Comparison of ENCODE assay signal across 2 cellular contexts in the genomic region with DNA sequence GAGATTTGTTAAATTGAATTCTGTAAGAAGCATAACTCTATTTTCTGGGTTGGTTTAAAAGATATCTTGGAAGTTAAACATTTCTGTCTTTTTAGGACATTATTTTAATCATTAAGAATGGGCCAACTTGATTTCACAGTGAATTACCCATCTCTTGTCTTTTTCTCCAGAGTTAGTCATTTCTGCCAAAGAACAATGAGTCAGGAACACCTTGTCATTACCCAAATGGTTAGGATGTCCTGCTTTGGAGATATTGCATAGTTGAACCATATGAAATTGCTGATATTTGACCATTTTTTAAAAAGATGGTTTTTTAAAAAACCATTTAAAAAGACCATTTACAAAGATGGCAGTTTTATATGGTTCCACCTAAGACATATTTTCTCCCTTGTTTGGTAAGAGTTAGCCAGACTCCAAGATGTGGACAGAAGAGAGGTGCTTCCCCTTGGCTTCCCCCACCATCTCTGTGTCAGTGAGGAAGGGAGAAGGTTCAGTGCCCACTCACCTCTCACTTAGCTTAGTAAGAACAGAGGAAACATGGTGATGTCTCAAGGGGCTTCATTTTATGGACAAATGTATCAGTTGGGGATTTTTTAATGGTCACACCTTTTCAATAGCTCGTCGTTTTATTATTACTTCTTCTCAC.
TF ChIP-seq lines count a peak whose summit lies in the region.

No MANE protein-coding gene starts in this region.

TF ChIP-seq in IMR-90, 13 proteins besides CTCF, POLR2A, EP300 and RAD21:
- TF ChIP-seq MAFK (IDR thresholded peaks at IDR 0.05; ENCODE audit: low read depth, low read length) (no peak), RCOR1 (IDR thresholded peaks at IDR 0.05; ENCODE audit: insufficient replicate concordance, low read length) (no peak), SMC3 (IDR thresholded peaks at IDR 0.05; ENCODE audit: low read depth, low read length) (no peak), BHLHE40 (IDR thresholded peaks at IDR 0.05; ENCODE audit: low read depth, low read length) (no peak), CEBPB (IDR thresholded peaks at IDR 0.05; ENCODE audit: low read depth, low read length) (no peak), CHD1 (IDR thresholded peaks at IDR 0.05; ENCODE audit: low read depth, low read length) (no peak), MAZ (IDR thresholded peaks at IDR 0.05; ENCODE audit: borderline replicate concordance, low read depth, low read length) (no peak), FOS (IDR thresholded peaks at IDR 0.05; ENCODE audit: low read depth, low read length) (no peak), RFX5 (IDR thresholded peaks at IDR 0.05; ENCODE audit: low read depth, low read length) (no peak), MXI1 (IDR thresholded peaks at IDR 0.05; ENCODE audit: borderline replicate concordance, low read depth, low read length) (no peak), NFE2L2 (IDR thresholded peaks at IDR 0.05; ENCODE audit: low read depth, low read length) (no peak)
- TF ChIP-seq, protein P1, sequence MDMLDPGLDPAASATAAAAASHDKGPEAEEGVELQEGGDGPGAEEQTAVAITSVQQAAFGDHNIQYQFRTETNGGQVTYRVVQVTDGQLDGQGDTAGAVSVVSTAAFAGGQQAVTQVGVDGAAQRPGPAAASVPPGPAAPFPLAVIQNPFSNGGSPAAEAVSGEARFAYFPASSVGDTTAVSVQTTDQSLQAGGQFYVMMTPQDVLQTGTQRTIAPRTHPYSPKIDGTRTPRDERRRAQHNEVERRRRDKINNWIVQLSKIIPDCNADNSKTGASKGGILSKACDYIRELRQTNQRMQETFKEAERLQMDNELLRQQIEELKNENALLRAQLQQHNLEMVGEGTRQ (IDR thresholded peaks at IDR 0.05; ENCODE audit: low read depth, low read length) = no peak
- TF ChIP-seq, protein P2, sequence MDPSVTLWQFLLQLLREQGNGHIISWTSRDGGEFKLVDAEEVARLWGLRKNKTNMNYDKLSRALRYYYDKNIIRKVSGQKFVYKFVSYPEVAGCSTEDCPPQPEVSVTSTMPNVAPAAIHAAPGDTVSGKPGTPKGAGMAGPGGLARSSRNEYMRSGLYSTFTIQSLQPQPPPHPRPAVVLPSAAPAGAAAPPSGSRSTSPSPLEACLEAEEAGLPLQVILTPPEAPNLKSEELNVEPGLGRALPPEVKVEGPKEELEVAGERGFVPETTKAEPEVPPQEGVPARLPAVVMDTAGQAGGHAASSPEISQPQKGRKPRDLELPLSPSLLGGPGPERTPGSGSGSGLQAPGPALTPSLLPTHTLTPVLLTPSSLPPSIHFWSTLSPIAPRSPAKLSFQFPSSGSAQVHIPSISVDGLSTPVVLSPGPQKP (IDR thresholded peaks at IDR 0.05; ENCODE audit: borderline replicate concordance, low read depth, low read length) = no peak

TF ChIP-seq in GM12878, 131 proteins besides CTCF, POLR2A, EP300 and RAD21:
- TF ChIP-seq BACH1 (IDR thresholded peaks at IDR 0.05; ENCODE audit: borderline replicate concordance) (no peak), SMARCA5 (IDR thresholded peaks at IDR 0.05) (no peak), ZNF274 (IDR thresholded peaks at IDR 0.05; ENCODE audit: insufficient read depth, insufficient read length) (no peak), HDAC6 (IDR thresholded peaks at IDR 0.05; ENCODE audit: unreplicated experiment) (no peak), EGR1 (IDR thresholded peaks at IDR 0.05; ENCODE audit: borderline replicate concordance in 1 of 2, low read depth in 2 of 2, low read length in 2 of 2) (no peak), TCF7 (IDR thresholded peaks at IDR 0.05; ENCODE audit: borderline replicate concordance) (no peak), SUPT20H (IDR thresholded peaks at IDR 0.05; ENCODE audit: borderline replicate concordance, control insufficient read depth, low read depth, low read length) (no peak), RCOR1 (conservative IDR thresholded peaks at IDR 0.05; ENCODE audit: low read depth, low read length) (no peak)
- TF ChIP-seq, protein P3, sequence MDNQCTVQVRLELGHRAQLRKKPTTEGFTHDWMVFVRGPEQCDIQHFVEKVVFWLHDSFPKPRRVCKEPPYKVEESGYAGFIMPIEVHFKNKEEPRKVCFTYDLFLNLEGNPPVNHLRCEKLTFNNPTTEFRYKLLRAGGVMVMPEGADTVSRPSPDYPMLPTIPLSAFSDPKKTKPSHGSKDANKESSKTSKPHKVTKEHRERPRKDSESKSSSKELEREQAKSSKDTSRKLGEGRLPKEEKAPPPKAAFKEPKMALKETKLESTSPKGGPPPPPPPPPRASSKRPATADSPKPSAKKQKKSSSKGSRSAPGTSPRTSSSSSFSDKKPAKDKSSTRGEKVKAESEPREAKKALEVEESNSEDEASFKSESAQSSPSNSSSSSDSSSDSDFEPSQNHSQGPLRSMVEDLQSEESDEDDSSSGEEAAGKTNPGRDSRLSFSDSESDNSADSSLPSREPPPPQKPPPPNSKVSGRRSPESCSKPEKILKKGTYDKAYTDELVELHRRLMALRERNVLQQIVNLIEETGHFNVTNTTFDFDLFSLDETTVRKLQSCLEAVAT (IDR thresholded peaks at IDR 0.05) = no peak
- TF ChIP-seq, protein P4, sequence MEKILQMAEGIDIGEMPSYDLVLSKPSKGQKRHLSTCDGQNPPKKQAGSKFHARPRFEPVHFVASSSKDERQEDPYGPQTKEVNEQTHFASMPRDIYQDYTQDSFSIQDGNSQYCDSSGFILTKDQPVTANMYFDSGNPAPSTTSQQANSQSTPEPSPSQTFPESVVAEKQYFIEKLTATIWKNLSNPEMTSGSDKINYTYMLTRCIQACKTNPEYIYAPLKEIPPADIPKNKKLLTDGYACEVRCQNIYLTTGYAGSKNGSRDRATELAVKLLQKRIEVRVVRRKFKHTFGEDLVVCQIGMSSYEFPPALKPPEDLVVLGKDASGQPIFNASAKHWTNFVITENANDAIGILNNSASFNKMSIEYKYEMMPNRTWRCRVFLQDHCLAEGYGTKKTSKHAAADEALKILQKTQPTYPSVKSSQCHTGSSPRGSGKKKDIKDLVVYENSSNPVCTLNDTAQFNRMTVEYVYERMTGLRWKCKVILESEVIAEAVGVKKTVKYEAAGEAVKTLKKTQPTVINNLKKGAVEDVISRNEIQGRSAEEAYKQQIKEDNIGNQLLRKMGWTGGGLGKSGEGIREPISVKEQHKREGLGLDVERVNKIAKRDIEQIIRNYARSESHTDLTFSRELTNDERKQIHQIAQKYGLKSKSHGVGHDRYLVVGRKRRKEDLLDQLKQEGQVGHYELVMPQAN (conservative IDR thresholded peaks at IDR 0.05) = no peak
